Comparison of ENCODE assay signal across 8 cellular contexts in genomic region chr16:997440-998051, GRCh38. TPM values are rescaled to one million over a fixed set of nuclear protein-coding genes. Genes with fewer than 3 reads are reported as not detected.
DNase-seq lines count a peak whose midpoint lies in the region; ATAC-seq and TF ChIP-seq lines count a peak whose summit lies in the region.

No MANE protein-coding gene starts in this region.

- H3K36me3 ChIP-seq in adipocyte (ENCODE audit: control insufficient read depth, insufficient read depth, low read length, severe bottlenecking) (no peaks in the 10 kb centered on the region), kidney epithelial cell (ENCODE audit: control insufficient read depth, insufficient read depth, low read length) (no peaks in the 10 kb centered on the region)

- no peak for TF ChIP-seq CTCF in kidney epithelial cell (IDR thresholded peaks at IDR 0.05; ENCODE audit: insufficient read depth, low read length, poor library complexity, severe bottlenecking)

- H3K4me3 ChIP-seq in adipocyte (ENCODE audit: low read length) (no peak overlapping the region), kidney epithelial cell (ENCODE audit: low read depth, low read length) (peak overlapping the region; percentile 4)

- DNase-seq in COLO668 (lab: John Stamatoyannopoulos, UW; ENCODE audit: unreplicated experiment) (peak; percentile 43), SW480 (ENCODE audit: low spot score) (peak; percentile 82), adipocyte (ENCODE audit: low read depth) (peak; percentile 28), kidney epithelial cell (ENCODE audit: low read depth) (no peak), Ammon's horn (ENCODE audit: low spot score) (no peak)
- DNase-seq in stimulated activated CD8-positive, alpha-beta memory T cell treated with anti-CD3 and anti-CD28 coated beads, Interleukin-15, amount 100 ng/mL, for 4 hours (ENCODE audit: low read depth in 2 of 2): peak; percentile 65 to 70

- ATAC-seq in GM21737 (IDR thresholded peaks at IDR 0.05; ENCODE audit: unreplicated experiment): no peak
- ATAC-seq in HG03039 (IDR thresholded peaks at IDR 0.05; ENCODE audit: unreplicated experiment): no peak

- H3K27me3 ChIP-seq in adipocyte (replicated peaks; ENCODE audit: control insufficient read depth, insufficient read depth, low read length): peaks cover 54% of the 10 kb centered on the region
- H3K27me3 ChIP-seq in kidney epithelial cell (ENCODE audit: control insufficient read depth, insufficient read depth, low read length): peaks cover 20% of the 10 kb centered on the region

- peaks cover 36% of the 10 kb centered on the region for H3K9me3 ChIP-seq in adipocyte (ENCODE audit: control insufficient read depth, low read length)

- H3K4me1 ChIP-seq in adipocyte (ENCODE audit: control insufficient read depth, insufficient read depth, low read length): peaks cover 2% of the 10 kb centered on the region

- H3K9ac ChIP-seq in adipocyte (ENCODE audit: low read length): no peak overlapping the region

RNA-seq across cellular contexts. Expression of gene SOX8, which starts 16.0 kb away (rescaled TPM):
- total RNA-seq in kidney epithelial cell: 0.71 and 1.3 TPM in 2 replicates

RNA-seq across cellular contexts. Expression of gene LMF1, which starts 26.8 kb away (rescaled TPM):
- 19.8 and 26.3 TPM in 2 replicates for total RNA-seq in kidney epithelial cell

Comparison
In these comparisons a context has a peak if more than half of its experiments do, and no peak if none do; other contexts are left out.
1. DNase-seq: peak in COLO668 (single experiment), SW480 (single experiment), adipocyte (single experiment) and stimulated activated CD8-positive, alpha-beta memory T cell treated with anti-CD3 and anti-CD28 coated beads, Interleukin-15, amount 100 ng/mL, for 4 hours (2 of 2); none in kidney epithelial cell (single experiment) and Ammon's horn (single experiment).